Comparison of ENCODE assay signal across 8 cellular contexts in the genomic region with DNA sequence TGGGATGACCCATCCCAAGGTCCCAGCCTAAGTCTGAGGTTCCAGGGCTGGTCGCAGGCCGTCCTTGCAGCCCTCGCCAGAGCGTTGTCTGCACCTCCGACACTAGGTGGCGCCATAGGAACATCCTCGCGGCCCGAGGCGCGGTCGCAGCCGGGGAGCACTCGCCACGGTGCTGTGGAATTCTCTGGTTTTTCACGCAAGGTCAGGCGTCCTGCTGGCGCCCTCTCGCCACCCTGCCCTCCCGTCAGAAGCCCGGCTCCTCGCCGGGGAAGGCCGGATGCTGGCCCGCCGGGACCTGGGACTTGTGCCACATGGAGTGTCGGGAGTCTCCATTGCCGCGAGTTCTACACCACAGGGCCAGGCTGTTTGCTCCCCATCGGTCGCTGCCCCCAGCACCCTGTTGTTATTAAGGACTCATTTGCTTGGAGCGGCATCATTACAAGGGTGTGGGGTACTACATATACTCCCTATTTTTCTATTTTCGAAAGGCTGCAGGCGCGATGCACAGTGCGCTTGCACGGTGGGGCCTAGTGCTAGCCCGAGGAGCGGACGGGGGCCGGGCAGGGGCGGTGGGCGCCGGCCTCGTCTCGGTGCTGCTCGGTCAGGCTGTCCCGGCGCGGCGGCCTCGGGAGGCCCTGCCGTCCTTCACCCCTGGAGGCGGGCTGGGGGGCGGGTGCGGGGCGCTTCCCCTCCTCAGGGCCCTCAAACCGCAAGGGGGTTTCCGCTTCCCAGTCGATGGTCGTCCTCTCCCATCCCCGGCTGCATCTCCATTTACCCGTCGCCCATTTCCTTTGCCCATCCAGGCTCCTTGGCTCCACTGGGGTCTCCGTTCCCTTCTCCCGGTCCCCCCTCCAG.
A peak's percentile ranks its signal among the peaks of the same experiment; 100 is the strongest.
DNase-seq lines count a peak whose midpoint lies in the region; ATAC-seq and TF ChIP-seq lines count a peak whose summit lies in the region.

No MANE protein-coding gene starts in this region.

- H3K79me2 ChIP-seq in OCI-LY3 (ENCODE audit: low read length) = no peaks in the 10 kb centered on the region

- H3K9me3 ChIP-seq in OCI-LY3 (ENCODE audit: insufficient read depth, low read length) = no peaks in the 10 kb centered on the region

- DNase-seq in COR-L47 (lab: John Stamatoyannopoulos, UW) = peak; percentile 69
- peak; percentile 72 for DNase-seq in activated T-cell treated with anti-CD3 and anti-CD28 coated beads, Interleukin-2, amount 50 U/mL, for 1 hour
- peak; percentile 82 for DNase-seq in myocyte (ENCODE audit: low read depth)
- peak; percentile 46 to 54 for DNase-seq in stimulated activated CD8-positive, alpha-beta memory T cell treated with anti-CD3 and anti-CD28 coated beads, Interleukin-7, amount 100 ng/mL, for 4 hours (ENCODE audit: low read depth in 2 of 2)

- no peaks in the 10 kb centered on the region for H4K20me1 ChIP-seq in OCI-LY3 (ENCODE audit: insufficient read depth, low read length)

- H3K36me3 ChIP-seq in OCI-LY3 (replicated peaks; ENCODE audit: low read depth, low read length) = no peaks in the 10 kb centered on the region

- no peaks in the 10 kb centered on the region for H3K27me3 ChIP-seq in OCI-LY3 (ENCODE audit: low read depth, low read length)

- peak overlapping the region; percentile 85 for H3K4me3 ChIP-seq in OCI-LY3 (ENCODE audit: low read length)

- peak overlapping the region; percentile 96 for H3K4me2 ChIP-seq in OCI-LY3 (ENCODE audit: low read length)

- ATAC-seq in GM19452 (IDR thresholded peaks at IDR 0.05; ENCODE audit: unreplicated experiment) = peak; percentile 97
- ATAC-seq in HG03565 (IDR thresholded peaks at IDR 0.05; ENCODE audit: unreplicated experiment) = peak; percentile 96
- peak; percentile 89 for ATAC-seq in esophagus mucosa

- TF ChIP-seq CTCF in OCI-LY3 (IDR thresholded peaks at IDR 0.05; ENCODE audit: low read depth, low read length) = peak; percentile 81

- peak overlapping the region; percentile 70 for H3K9ac ChIP-seq in OCI-LY3 (ENCODE audit: low read length)

- H2AFZ ChIP-seq in OCI-LY3 (ENCODE audit: low read depth, low read length) = peak overlapping the region; percentile 84

- no peak overlapping the region for H3K27ac ChIP-seq in OCI-LY3 (ENCODE audit: low read length)

- no peaks in the 10 kb centered on the region for H3K4me1 ChIP-seq in OCI-LY3 (ENCODE audit: low read length)
